18 cellular contexts compared by ENCODE assay signal in genomic region chr7:7577888-7578287, GRCh38. TPM values are rescaled to one million over a fixed set of nuclear protein-coding genes. Genes with fewer than 3 reads are reported as not detected.
DNase-seq lines count a peak whose midpoint lies in the region; ATAC-seq and TF ChIP-seq lines count a peak whose summit lies in the region.
"Had no signal": no experiment of that assay in that cellular context is flagged by ENCODE, and none has a peak within 500 bp of the region (broad histone marks: within the 10 kb centered on the region; RNA-seq: fewer than 3 reads in every experiment).

No MANE protein-coding gene starts in this region.

- no peak for TF ChIP-seq CTCF in NB4 (IDR thresholded peaks at IDR 0.05; ENCODE audit: low read depth, low read length)
- TF ChIP-seq CTCF in GM23338 (conservative IDR thresholded peaks at IDR 0.05; ENCODE audit: low read depth in 2 of 2): no peak

- no peaks in the 10 kb centered on the region for H3K9me2 ChIP-seq in GM23338 (ENCODE audit: insufficient read depth)

- H3K4me1 ChIP-seq in GM23338 (ENCODE audit: insufficient read depth): no peaks in the 10 kb centered on the region
- H3K4me1 ChIP-seq: Peyer's patch had no signal

- no peaks in the 10 kb centered on the region for H3F3A ChIP-seq in GM23338 (replicated peaks; ENCODE audit: low read depth)

- no peaks in the 10 kb centered on the region for H3K9me3 Mint-ChIP-seq in stimulated activated memory B cell treated with anti-CD40 and anti-IgM and Interleukin-4, amounts not matched to agents 10 μg/mL and 1 μg/mL and 100 μg/mL, for 72 hours
- H3K9me3 Mint-ChIP-seq in GM23338: no peaks in the 10 kb centered on the region
- H3K9me3 Mint-ChIP-seq: CD8-positive, alpha-beta memory T cell; central memory CD8-positive, alpha-beta T cell had no signal

- H3K27ac Mint-ChIP-seq in stimulated activated memory B cell treated with anti-CD40 and anti-IgM and Interleukin-4, amounts not matched to agents 10 μg/mL and 1 μg/mL and 100 μg/mL, for 72 hours: no peak overlapping the region
- H3K27ac Mint-ChIP-seq in GM23338: no peak overlapping the region
- H3K27ac Mint-ChIP-seq: CD8-positive, alpha-beta memory T cell had no signal

- DNase-seq in NB4 (ENCODE audit: low read depth): peak; percentile 74
- DNase-seq in stimulated activated CD4-positive, alpha-beta T cell treated with anti-CD3 and anti-CD28 coated beads, Interleukin-4, amount 100 ng/mL, for 24 hours: no peak
- DNase-seq in GM23338 (ENCODE audit: low spot score): no peak
- no peak for DNase-seq in activated gamma-delta T cell treated with Interleukin-2 at 50 U/mL for 16 hours
- no peak for DNase-seq in DMS 273 (lab: John Stamatoyannopoulos, UW; ENCODE audit: unreplicated experiment)
- DNase-seq: activated naive CD4-positive, alpha-beta T cell treated with anti-CD3 and anti-CD28 coated beads, Interleukin-2, amount 50 U/mL, for 16 hours; CD8-positive, alpha-beta memory T cell; occipital lobe; Peyer's patch; spleen; T1000; trophoblast cell had no signal

- H3K27me3 ChIP-seq in GM23338 (ENCODE audit: insufficient read depth): no peaks in the 10 kb centered on the region
- H3K27me3 ChIP-seq: Peyer's patch, spleen had no signal

- H3K36me3 ChIP-seq in GM23338 (ENCODE audit: insufficient read depth): no peaks in the 10 kb centered on the region
- H3K36me3 ChIP-seq: Peyer's patch had no signal

- no peaks in the 10 kb centered on the region for H3K27me3 Mint-ChIP-seq in stimulated activated memory B cell treated with anti-CD40 and anti-IgM and Interleukin-4, amounts not matched to agents 10 μg/mL and 1 μg/mL and 100 μg/mL, for 72 hours
- no peaks in the 10 kb centered on the region for H3K27me3 Mint-ChIP-seq in GM23338 (ENCODE audit: insufficient read depth, low read depth, poor library complexity)
- H3K27me3 Mint-ChIP-seq: CD8-positive, alpha-beta memory T cell; central memory CD8-positive, alpha-beta T cell had no signal

- peaks cover 15% of the 10 kb centered on the region for H3K36me3 Mint-ChIP-seq in stimulated activated memory B cell treated with anti-CD40 and anti-IgM and Interleukin-4, amounts not matched to agents 10 μg/mL and 1 μg/mL and 100 μg/mL, for 72 hours
- H3K36me3 Mint-ChIP-seq in GM23338 (ENCODE audit: low read depth): peaks cover 18% of the 10 kb centered on the region; the same call in 2 of the 3 replicates

- H2AFZ ChIP-seq in GM23338: no peak overlapping the region

- no peaks in the 10 kb centered on the region for H4K20me1 ChIP-seq in GM23338 (replicated peaks; ENCODE audit: insufficient read depth)

- H3K4me2 ChIP-seq in GM23338: no peak overlapping the region

- peak; percentile 67 for ATAC-seq in GM19372 (IDR thresholded peaks at IDR 0.05; ENCODE audit: low read depth, unreplicated experiment)
- peak; percentile 44 for ATAC-seq in HG03060 (IDR thresholded peaks at IDR 0.05; ENCODE audit: low read depth, unreplicated experiment)
- peak; percentile 68 for ATAC-seq in stimulated activated memory B cell treated with anti-CD40 and anti-IgM and Interleukin-4, amounts not matched to agents 10 μg/mL and 1 μg/mL and 100 μg/mL, for 72 hours
- ATAC-seq in GM23338: no peak

- peaks cover 5% of the 10 kb centered on the region for H3K4me1 Mint-ChIP-seq in stimulated activated memory B cell treated with anti-CD40 and anti-IgM and Interleukin-4, amounts not matched to agents 10 μg/mL and 1 μg/mL and 100 μg/mL, for 72 hours
- H3K4me1 Mint-ChIP-seq in GM23338: peaks cover 9% of the 10 kb centered on the region
- H3K4me1 Mint-ChIP-seq: central memory CD8-positive, alpha-beta T cell had no signal

- H3K4me3 Mint-ChIP-seq in stimulated activated memory B cell treated with anti-CD40 and anti-IgM and Interleukin-4, amounts not matched to agents 10 μg/mL and 1 μg/mL and 100 μg/mL, for 72 hours: no peak overlapping the region
- H3K4me3 Mint-ChIP-seq in GM23338: no peak overlapping the region
- H3K4me3 Mint-ChIP-seq: CD8-positive, alpha-beta memory T cell; central memory CD8-positive, alpha-beta T cell had no signal

- no peak overlapping the region for H3K27ac ChIP-seq in GM23338 (ENCODE audit: low read depth)
- H3K27ac ChIP-seq: Peyer's patch, spleen had no signal

- H3K4me3 ChIP-seq in NB4 (ENCODE audit: low read depth, low read length) (no peak overlapping the region), GM23338 (no peak overlapping the region)
- H3K4me3 ChIP-seq: Peyer's patch, spleen had no signal

- TF ChIP-seq POLR2A in NB4 (IDR thresholded peaks at IDR 0.05; ENCODE audit: extremely low read depth, insufficient read length): no peak

- H3K79me2 ChIP-seq in GM23338 (replicated peaks; ENCODE audit: insufficient read depth): peaks cover 12% of the 10 kb centered on the region; the same call in 1 of the 2 replicates

TF ChIP-seq in GM23338, 12 proteins besides CTCF, POLR2A, EP300 and RAD21:
- TF ChIP-seq REST (IDR thresholded peaks at IDR 0.05; ENCODE audit: unreplicated experiment): no peak
- no peak for TF ChIP-seq ZNF114 (CRISPR knock-in tag; IDR thresholded peaks at IDR 0.05)
TF ChIP-seq in GM23338: peak in this region for 0.

RNA-seq across cellular contexts. Expression of gene MIOS, which starts 11.2 kb away (rescaled TPM):
- total RNA-seq in GM23338 (2014; rRNA removed; shearing (Covaris generic)): 85.7 and 95.7 TPM in 2 replicates
- 11.3 and 13.1 TPM in 2 replicates for polyA plus RNA-seq in GM23338 (2016; fragmentation: Nextera tagmentation; extraction: Ambion mirVana)

RNA-seq across cellular contexts. Expression of gene COL28A1, which starts 42.2 kb away (rescaled TPM):
- total RNA-seq in GM23338 (2014; rRNA removed; shearing (Covaris generic)): 0.27 and 0.31 TPM in 2 replicates
- polyA plus RNA-seq in GM23338 (2016; fragmentation: Nextera tagmentation; extraction: Ambion mirVana): 0.70 and 0.80 TPM in 2 replicates
- total RNA-seq: activated CD8-positive, alpha-beta memory T cell treated with anti-CD3 and anti-CD28 coated beads for 36 hours; CD8-positive, alpha-beta memory T cell; lung microvascular endothelial cell had no signal
- polyA plus RNA-seq: CD8-positive, alpha-beta memory T cell had no signal
